Comparison of ENCODE assay signal across 20 cellular contexts in the genomic region with DNA sequence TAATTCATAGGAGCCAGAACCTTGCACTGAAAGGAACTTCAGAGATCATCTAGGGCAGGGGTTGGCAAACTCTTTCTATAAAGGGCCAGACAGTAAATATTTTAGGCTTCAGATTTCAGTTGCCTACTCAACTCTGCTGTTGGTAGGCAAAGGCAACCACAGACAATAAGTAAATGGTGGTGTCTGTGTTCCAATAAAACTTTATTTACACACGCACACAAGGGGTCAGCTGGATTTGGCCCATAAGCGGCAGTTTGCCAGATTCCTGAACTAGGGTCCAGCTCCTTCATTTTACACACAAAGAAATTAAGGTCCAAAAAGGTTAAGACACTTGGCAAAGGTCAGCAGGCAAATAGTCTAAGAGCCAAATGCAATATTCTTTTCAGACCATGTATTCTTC.
"Had no signal": no experiment of that assay in that cellular context is flagged by ENCODE, and none has a peak within 500 bp of the region (broad histone marks: within the 10 kb centered on the region; RNA-seq: fewer than 3 reads in every experiment).

No MANE protein-coding gene starts in this region.

- H3K9me3 ChIP-seq: heart left ventricle, pancreas, psoas muscle, spleen, stomach, thyroid gland, vagina had no signal

- H3K4me3 ChIP-seq: heart left ventricle, pancreas, psoas muscle, spleen, stomach, thyroid gland, vagina had no signal

- DNase-seq: dermis blood vessel endothelial cell; effector CD8-positive, alpha-beta T cell; foreskin melanocyte; heart left ventricle; mesendoderm; naive B cell; occipital lobe; pancreas; psoas muscle; retina; spleen; stimulated activated CD4-positive, alpha-beta T cell treated with anti-CD3 and anti-CD28 coated beads, Interleukin-15, amount 100 ng/mL, for 24 hours; stimulated activated CD4-positive, alpha-beta T cell treated with anti-CD3 and anti-CD28 coated beads, Interleukin-1b, Interleukin-23, amount 100 ng/mL, for 48 hours; stimulated activated CD4-positive, alpha-beta T cell treated with anti-CD3 and anti-CD28 coated beads, Interleukin-4, amount 100 ng/mL, for 24 hours; stimulated activated naive B cell treated with anti-CD40 and anti-IgM and Interleukin-4, amounts not matched to agents 10 μg/mL and 1 μg/mL and 100 μg/mL, for 72 hours; stomach; thyroid gland had no signal

- H3K27ac ChIP-seq: heart left ventricle, pancreas, psoas muscle, spleen, stomach, vagina had no signal

- H3K4me1 ChIP-seq: psoas muscle, spleen had no signal

- H3K27me3 ChIP-seq: heart left ventricle, pancreas, spleen, stomach, thyroid gland, vagina had no signal

- FAIRE-seq: colon, pancreas had no signal

- ATAC-seq: heart left ventricle; pancreas; psoas muscle; sciatic nerve; stimulated activated naive B cell treated with anti-CD40 and anti-IgM and Interleukin-4, amounts not matched to agents 10 μg/mL and 1 μg/mL and 100 μg/mL, for 72 hours had no signal
